1 cellular context compared by ENCODE assay signal in the genomic region with DNA sequence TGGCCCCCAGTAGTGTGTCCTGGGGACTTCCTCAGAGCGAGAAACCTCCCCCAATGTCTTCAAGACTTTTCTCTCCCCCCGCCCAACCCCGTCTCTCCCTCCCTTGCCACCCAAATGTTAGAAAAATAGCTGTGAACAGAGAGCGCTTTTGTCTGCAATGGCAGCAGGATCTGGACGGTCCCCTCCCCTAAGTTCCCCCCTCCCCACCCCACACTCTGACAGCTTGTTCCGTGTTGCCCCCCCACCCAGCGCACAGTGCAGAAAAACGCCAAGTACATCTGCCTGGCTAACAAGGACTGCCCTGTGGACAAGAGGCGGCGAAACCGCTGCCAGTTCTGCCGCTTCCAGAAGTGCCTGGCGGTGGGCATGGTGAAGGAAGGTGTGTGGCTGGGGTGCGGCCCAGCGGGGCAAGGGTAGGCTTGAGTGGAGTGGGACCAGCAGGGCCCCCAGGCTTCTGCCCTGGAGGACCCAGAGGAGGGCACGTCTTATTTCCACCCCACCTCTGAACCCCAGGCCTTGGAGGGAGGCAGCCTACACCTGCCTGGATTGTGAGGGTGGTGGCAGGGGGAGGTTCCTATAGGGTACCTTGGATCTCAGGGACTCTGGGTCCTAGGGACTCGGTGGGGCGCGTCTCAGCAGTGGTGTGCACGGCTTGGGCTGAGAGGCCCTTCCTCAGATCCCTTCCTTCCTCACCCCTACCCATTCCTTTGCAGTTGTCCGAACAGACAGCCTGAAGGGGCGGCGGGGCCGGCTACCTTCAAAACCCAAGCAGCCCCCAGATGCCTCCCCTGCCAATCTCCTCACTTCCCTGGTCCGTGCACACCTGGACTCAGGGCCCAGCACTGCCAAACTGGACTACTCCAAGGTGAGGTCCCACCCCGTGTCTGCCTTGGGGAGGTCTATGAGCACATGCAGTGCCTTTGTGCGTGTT.
TF ChIP-seq lines count a peak whose summit lies in the region.

No MANE protein-coding gene starts in this region.

TF ChIP-seq in HepG2, 621 proteins besides CTCF, POLR2A, EP300 and RAD21:
- peak; percentile 98 for TF ChIP-seq AGO1 (IDR thresholded peaks at IDR 0.05; ENCODE audit: low read depth, low read length, poor library complexity, severe bottlenecking)
- no peak for TF ChIP-seq RBM39 (IDR thresholded peaks at IDR 0.05; ENCODE audit: low read depth, low read length, poor library complexity, severe bottlenecking)
- TF ChIP-seq AGO2 (optimal IDR thresholded peaks at IDR 0.05; ENCODE audit: low read depth, low read length) = peak; percentile 42
